17 cellular contexts compared by ENCODE assay signal in the genomic region with DNA sequence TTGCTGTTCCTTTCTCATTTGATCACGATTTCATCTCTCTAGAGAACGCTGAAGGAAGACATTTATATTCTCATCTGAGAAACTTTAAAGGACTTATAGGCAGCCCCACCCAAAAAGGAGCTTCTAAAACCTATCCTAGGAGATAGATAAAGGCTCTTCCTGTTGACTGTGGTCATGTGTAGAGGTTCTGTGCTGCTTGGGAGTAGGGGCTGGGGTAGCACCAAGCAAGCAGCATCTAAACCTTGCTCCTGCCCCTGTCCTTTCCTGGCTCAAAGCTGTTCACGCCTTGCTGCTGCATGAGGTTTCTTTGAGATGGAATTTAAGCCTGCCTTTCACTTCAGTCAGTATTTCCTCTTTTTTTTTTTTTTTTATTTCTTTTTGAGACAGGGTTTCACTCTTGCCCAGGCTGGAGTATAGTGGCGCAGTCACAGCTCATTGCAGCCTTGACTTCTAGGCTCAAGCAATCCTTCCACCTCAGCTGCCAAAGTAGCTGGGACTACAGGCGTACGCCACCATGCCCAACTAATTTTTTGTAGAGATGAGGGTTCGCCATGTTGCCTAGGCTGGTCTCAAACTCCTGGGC. TPM values are rescaled to one million over a fixed set of nuclear protein-coding genes. Genes with fewer than 3 reads are reported as not detected.
A peak's percentile ranks its signal among the peaks of the same experiment; 100 is the strongest.
DNase-seq lines count a peak whose midpoint lies in the region; ATAC-seq lines count a peak whose summit lies in the region.
"Had no signal": no experiment of that assay in that cellular context is flagged by ENCODE, and none has a peak within 500 bp of the region (broad histone marks: within the 10 kb centered on the region; RNA-seq: fewer than 3 reads in every experiment).

No MANE protein-coding gene starts in this region.

- peak; percentile 45 for ATAC-seq in activated CD8-positive, alpha-beta T cell treated with anti-CD3 and anti-CD28 coated beads, Interleukin-2, amount 10 ng/mL, durations not matched to agents 7 days and 5 days
- ATAC-seq in GM21526 (IDR thresholded peaks at IDR 0.05; ENCODE audit: low FRiP score, unreplicated experiment), result no peak
- ATAC-seq: esophagus mucosa, upper lobe of right lung had no signal

- intact Hi-C loops in activated naive CD4-positive, alpha-beta T cell treated with anti-CD3 and anti-CD28 coated beads for 36 hours (cut with micrococcal nuclease), result no loop called here
- intact Hi-C loops in posterior vena cava (cut with DNase I), result no loop called here

- peaks cover 36% of the 10 kb centered on the region for H3K4me1 Mint-ChIP-seq in activated naive CD4-positive, alpha-beta T cell treated with anti-CD3 and anti-CD28 coated beads for 36 hours (ENCODE audit: low read depth)
- peaks cover 19% of the 10 kb centered on the region for H3K4me1 Mint-ChIP-seq in activated CD8-positive, alpha-beta T cell treated with anti-CD3 and anti-CD28 coated beads, Interleukin-2, amount 10 ng/mL, durations not matched to agents 7 days and 5 days (ENCODE audit: low read depth)

- H3K27me3 Mint-ChIP-seq in activated naive CD4-positive, alpha-beta T cell treated with anti-CD3 and anti-CD28 coated beads for 36 hours (ENCODE audit: low read depth), result no peaks in the 10 kb centered on the region
- H3K27me3 Mint-ChIP-seq in activated CD8-positive, alpha-beta T cell treated with anti-CD3 and anti-CD28 coated beads, Interleukin-2, amount 10 ng/mL, durations not matched to agents 7 days and 5 days (ENCODE audit: low read depth), result no peaks in the 10 kb centered on the region

- CTCF ChIA-PET in activated naive CD4-positive, alpha-beta T cell treated with anti-CD3 and anti-CD28 coated beads for 36 hours (lab: Charles Lee), result no interaction called here
- CTCF ChIA-PET in activated CD8-positive, alpha-beta T cell treated with anti-CD3 and anti-CD28 coated beads, Interleukin-2, amount 10 ng/mL, durations not matched to agents 7 days and 5 days (lab: Charles Lee), result interaction anchor here (2.2 kb wide), 1 partner anchor 12 kb away, joined by 10 read pairs; no protein-coding TSS in a partner anchor

- H3K27ac Mint-ChIP-seq in activated naive CD4-positive, alpha-beta T cell treated with anti-CD3 and anti-CD28 coated beads for 36 hours, result peak overlapping the region; percentile 69
- H3K27ac Mint-ChIP-seq in activated CD8-positive, alpha-beta T cell treated with anti-CD3 and anti-CD28 coated beads, Interleukin-2, amount 10 ng/mL, durations not matched to agents 7 days and 5 days, result peak overlapping the region; percentile 28

- no peak for DNase-seq in activated naive CD4-positive, alpha-beta T cell treated with anti-CD3 and anti-CD28 coated beads for 36 hours
- no peak for DNase-seq in activated naive CD4-positive, alpha-beta T cell (lab: John Stamatoyannopoulos, UW)
- peak; percentile 71 for DNase-seq in MV-4-11 (lab: John Stamatoyannopoulos, UW)
- no peak for DNase-seq in activated CD8-positive, alpha-beta T cell treated with anti-CD3 and anti-CD28 coated beads, Interleukin-2, amount 10 ng/mL, durations not matched to agents 7 days and 5 days
- peak; percentile 30 for DNase-seq in posterior vena cava (ENCODE audit: low spot score)
- DNase-seq in NCI-H1092 treated with DMSO at 0.1 percent for 48 hours (lab: John Stamatoyannopoulos, UW), result no peak
- DNase-seq in effector CD8-positive, alpha-beta T cell (lab: John Stamatoyannopoulos, UW), result no peak
- DNase-seq: activated gamma-delta T cell, cerebellar nuclear complex, hypothalamus, lower lobe of right lung, NCI-H446 treated with DMSO at 0.1 percent for 48 hours, nucleus accumbens, SW 1271 had no signal

- peaks cover 1% of the 10 kb centered on the region for H3K9me3 Mint-ChIP-seq in activated naive CD4-positive, alpha-beta T cell treated with anti-CD3 and anti-CD28 coated beads for 36 hours
- no peaks in the 10 kb centered on the region for H3K9me3 Mint-ChIP-seq in activated CD8-positive, alpha-beta T cell treated with anti-CD3 and anti-CD28 coated beads, Interleukin-2, amount 10 ng/mL, durations not matched to agents 7 days and 5 days (ENCODE audit: insufficient read depth)

- POLR2A ChIA-PET in activated CD8-positive, alpha-beta T cell treated with anti-CD3 and anti-CD28 coated beads, Interleukin-2, amount 10 ng/mL, durations not matched to agents 7 days and 5 days (lab: Charles Lee), result no interaction called here

- H3K4me3 Mint-ChIP-seq in activated naive CD4-positive, alpha-beta T cell treated with anti-CD3 and anti-CD28 coated beads for 36 hours, result no peak overlapping the region
- H3K4me3 Mint-ChIP-seq in activated CD8-positive, alpha-beta T cell treated with anti-CD3 and anti-CD28 coated beads, Interleukin-2, amount 10 ng/mL, durations not matched to agents 7 days and 5 days, result no peak overlapping the region

- peaks cover 56% of the 10 kb centered on the region for H3K36me3 Mint-ChIP-seq in activated naive CD4-positive, alpha-beta T cell treated with anti-CD3 and anti-CD28 coated beads for 36 hours (ENCODE audit: low read depth)
- peaks cover 53% of the 10 kb centered on the region for H3K36me3 Mint-ChIP-seq in activated CD8-positive, alpha-beta T cell treated with anti-CD3 and anti-CD28 coated beads, Interleukin-2, amount 10 ng/mL, durations not matched to agents 7 days and 5 days (ENCODE audit: low read depth)

RNA-seq across cellular contexts. Expression of a gene that starts 41.4 kb away (rescaled TPM):
- total RNA-seq in activated naive CD4-positive, alpha-beta T cell treated with anti-CD3 and anti-CD28 coated beads for 36 hours, result 10 to 100 TPM; 41.3 to 45.7 TPM
- 10 to 100 TPM; 61.0 to 64.6 TPM for total RNA-seq in activated CD8-positive, alpha-beta T cell treated with anti-CD3 and anti-CD28 coated beads, Interleukin-2, amount 10 ng/mL, durations not matched to agents 7 days and 5 days
- 10 to 100 TPM; 47.4 to 55.9 TPM for total RNA-seq in posterior vena cava

Comparison
In these comparisons a context has a peak if more than half of its experiments do, and no peak if none do; other contexts are left out.
1. DNase-seq: peak in MV-4-11 (single experiment) and posterior vena cava (single experiment); none in activated naive CD4-positive, alpha-beta T cell treated with anti-CD3 and anti-CD28 coated beads for 36 hours (single experiment), activated naive CD4-positive, alpha-beta T cell (0 of 4), activated CD8-positive, alpha-beta T cell treated with anti-CD3 and anti-CD28 coated beads, Interleukin-2, amount 10 ng/mL, durations not matched to agents 7 days and 5 days (single experiment), NCI-H1092 treated with DMSO at 0.1 percent for 48 hours (single experiment) and effector CD8-positive, alpha-beta T cell (single experiment).